Comparison of ENCODE assay signal across 17 cellular contexts in the genomic region with DNA sequence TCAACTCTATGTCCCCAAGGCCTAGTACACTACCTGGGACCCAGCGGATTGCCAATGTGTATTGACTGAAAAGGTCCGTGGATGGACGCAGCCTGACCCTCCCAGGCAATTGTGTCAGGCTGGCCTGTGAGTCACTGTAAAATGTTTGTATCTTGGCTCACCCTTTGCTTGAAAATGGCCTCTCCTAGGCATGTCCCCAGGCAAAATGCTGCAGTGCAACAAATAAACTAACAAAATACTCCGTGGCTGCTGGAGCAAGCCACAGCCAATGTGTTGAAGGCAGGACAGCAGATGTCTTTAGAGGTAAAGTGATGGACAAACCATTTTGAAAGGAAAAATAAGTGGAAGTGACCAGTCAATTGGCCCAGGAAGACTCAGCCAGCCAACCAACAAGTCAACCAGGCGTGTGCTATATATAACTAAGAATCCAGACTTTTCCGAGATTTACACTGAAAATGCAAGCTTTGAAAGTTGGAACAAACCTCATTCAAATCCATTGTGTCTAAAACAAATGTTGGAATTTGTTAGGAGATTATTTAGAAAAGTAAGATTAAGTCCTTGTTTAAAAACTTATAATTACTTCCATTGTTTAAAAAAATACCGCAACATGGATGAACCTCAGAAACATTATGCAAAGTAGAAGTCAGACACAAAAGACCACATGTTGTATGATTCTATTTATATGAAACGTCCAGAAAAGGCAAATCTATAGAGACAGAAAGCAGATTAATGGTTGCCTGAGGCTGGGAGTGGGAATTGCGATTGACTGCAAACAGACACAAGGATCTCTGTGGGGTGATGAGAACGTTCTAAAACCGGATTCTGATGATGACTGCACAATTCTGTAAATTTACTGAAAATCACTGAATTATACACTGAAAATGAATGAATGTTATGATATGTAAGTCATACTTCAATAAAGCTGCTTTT.
A peak's percentile ranks its signal among the peaks of the same experiment; 100 is the strongest.
DNase-seq lines count a peak whose midpoint lies in the region; ATAC-seq, FAIRE-seq and TF ChIP-seq lines count a peak whose summit lies in the region.
"Had no signal": no experiment of that assay in that cellular context is flagged by ENCODE, and none has a peak within 500 bp of the region (broad histone marks: within the 10 kb centered on the region; RNA-seq: fewer than 3 reads in every experiment).

No MANE protein-coding gene starts in this region.

- peaks cover 81% of the 10 kb centered on the region for H3K4me1 ChIP-seq in DOHH2 (ENCODE audit: control insufficient read depth, low read length)
- peaks cover 31% of the 10 kb centered on the region for H3K4me1 ChIP-seq in PC-9 (replicated peaks; ENCODE audit: insufficient read depth)
- H3K4me1 ChIP-seq: BLaER1 treated with 17β-estradiol and CSF1 and Interleukin-3, amounts not matched to agents 10 nM and 100 nM had no signal

- no peak overlapping the region for H2AFZ ChIP-seq in PC-9

- POLR2A ChIA-PET in PC-9 (lab: Charles Lee; ENCODE audit: unreplicated experiment), result interaction anchor here (0.6 kb wide), 1 partner anchor 44 kb away, joined by 3 read pairs; no protein-coding TSS in a partner anchor

- H4K20me1 ChIP-seq in DOHH2 (ENCODE audit: control insufficient read depth, insufficient read depth, low read depth, low read length), result no peaks in the 10 kb centered on the region
- no peaks in the 10 kb centered on the region for H4K20me1 ChIP-seq in PC-9 (ENCODE audit: insufficient read depth)

- H3K79me2 ChIP-seq in DOHH2 (ENCODE audit: control insufficient read depth, low read length) (no peaks in the 10 kb centered on the region), PC-9 (ENCODE audit: low read depth) (no peaks in the 10 kb centered on the region)

- FAIRE-seq in HTR-8/SVneo (lab: Jason Lieb, UNC), result peak; percentile 89
- FAIRE-seq: GM12878 had no signal

- no TSS peak for BruUV-seq in PC-9 (replicated peaks; lab: Mats Ljungman, UMichigan)

- peak; percentile 58 for DNase-seq in HTR-8/SVneo (ENCODE audit: insufficient read length, low spot score)
- DNase-seq in PC-9, result peak; percentile 27 to 74
- DNase-seq in islet precursor cell, result peak; percentile 86
- no peak for DNase-seq in retina
- DNase-seq in 8988T, result no peak
- DNase-seq in MG63, result no peak
- DNase-seq: DMS153, KBM-7, MM.1S, NCI-H1105 treated with DMSO at 0.1 percent for 48 hours, NCI-H187, NCI-H446 treated with DMSO at 0.1 percent for 48 hours, NCI-H82 had no signal

- no peak for ATAC-seq in GM21381 (IDR thresholded peaks at IDR 0.05; ENCODE audit: unreplicated experiment)
- ATAC-seq: GM12878 had no signal

- peak overlapping the region; percentile 74 for H3K4me2 ChIP-seq in DOHH2 (ENCODE audit: low read length)
- no peak overlapping the region for H3K4me2 ChIP-seq in PC-9
- H3K4me2 ChIP-seq: BLaER1 treated with 17β-estradiol and CSF1 and Interleukin-3, amounts not matched to agents 10 nM and 100 nM had no signal

- H3K9me3 ChIP-seq in DOHH2 (ENCODE audit: control insufficient read depth, insufficient read depth, low read length) (peaks cover 11% of the 10 kb centered on the region; the same call in 1 of the 2 replicates), PC-9 (ENCODE audit: insufficient read depth, low read depth) (no peaks in the 10 kb centered on the region), MG63 (no peaks in the 10 kb centered on the region; the same call in none of the 2 replicates)

- H3F3A ChIP-seq in DOHH2 (ENCODE audit: control insufficient read depth, insufficient read depth) (peaks cover 6% of the 10 kb centered on the region), PC-9 (ENCODE audit: insufficient read depth, low read depth) (no peaks in the 10 kb centered on the region)

- no peaks in the 10 kb centered on the region for H3K27me3 ChIP-seq in DOHH2 (ENCODE audit: control insufficient read depth, low read length)
- no peaks in the 10 kb centered on the region for H3K27me3 ChIP-seq in PC-9 (ENCODE audit: insufficient read depth, low read depth)
- H3K27me3 ChIP-seq in MG63, result no peaks in the 10 kb centered on the region
- H3K27me3 ChIP-seq: BLaER1 treated with 17β-estradiol and CSF1 and Interleukin-3, amounts not matched to agents 10 nM and 100 nM had no signal

- CTCF ChIA-PET in PC-9 (lab: Charles Lee), result no interaction called here

- intact Hi-C loops in PC-9 (cut with micrococcal nuclease; ENCODE audit: unreplicated experiment), result no loop called here

- H3K4me3 ChIP-seq in DOHH2 (ENCODE audit: low read length) (peak overlapping the region; percentile 57), PC-9 (no peak overlapping the region), MG63 (no peak overlapping the region)
- H3K4me3 ChIP-seq: BLaER1 treated with 17β-estradiol and CSF1 and Interleukin-3, amounts not matched to agents 10 nM and 100 nM; GM12878 had no signal

- H3K27ac ChIP-seq in DOHH2 (ENCODE audit: low read depth, low read length), result peak overlapping the region; percentile 34
- no peak overlapping the region for H3K27ac ChIP-seq in PC-9
- H3K27ac ChIP-seq: BLaER1 treated with 17β-estradiol and CSF1 and Interleukin-3, amounts not matched to agents 10 nM and 100 nM had no signal

- no peak for TF ChIP-seq CTCF in DOHH2 (IDR thresholded peaks at IDR 0.05; ENCODE audit: low read depth, low read length, poor library complexity, severe bottlenecking)
- no peak for TF ChIP-seq CTCF in PC-9 (conservative IDR thresholded peaks at IDR 0.05)

- H3K36me3 ChIP-seq in DOHH2 (ENCODE audit: control insufficient read depth, low read length) (no peaks in the 10 kb centered on the region), PC-9 (ENCODE audit: low read depth) (no peaks in the 10 kb centered on the region), MG63 (no peaks in the 10 kb centered on the region)
- H3K36me3 ChIP-seq: BLaER1 treated with 17β-estradiol and CSF1 and Interleukin-3, amounts not matched to agents 10 nM and 100 nM had no signal

- H3K9me2 ChIP-seq in DOHH2 (replicated peaks; ENCODE audit: control insufficient read depth, low read length), result no peaks in the 10 kb centered on the region
- H3K9me2 ChIP-seq in PC-9 (ENCODE audit: insufficient read depth), result no peaks in the 10 kb centered on the region

Comparison
In these comparisons a context has a peak if more than half of its experiments do, and no peak if none do; other contexts are left out.
1. DNase-seq: peak in HTR-8/SVneo (single experiment), PC-9 (2 of 2) and islet precursor cell (single experiment); none in retina (single experiment), 8988T (single experiment) and MG63 (single experiment).